In genomic region chr14:105411985-105412767, GRCh38 we compare ENCODE assay signal across 1 cellular context.
TF ChIP-seq lines count a peak whose summit lies in the region.

No MANE protein-coding gene starts in this region.

TF ChIP-seq in IMR-90, 13 proteins besides CTCF, POLR2A, EP300 and RAD21 (continued from another document):
- TF ChIP-seq USF2 (IDR thresholded peaks at IDR 0.05; ENCODE audit: low read depth, low read length) (no peak), FOS (IDR thresholded peaks at IDR 0.05; ENCODE audit: low read depth, low read length) (no peak)
